ENCODE assay signal across 18 cellular contexts in genomic region chr2:18001671-18002070, GRCh38.
DNase-seq lines count a peak whose midpoint lies in the region; TF ChIP-seq lines count a peak whose summit lies in the region.
"Had no signal": no experiment of that assay in that cellular context is flagged by ENCODE, and none has a peak within 500 bp of the region (broad histone marks: within the 10 kb centered on the region; RNA-seq: fewer than 3 reads in every experiment).

No MANE protein-coding gene starts in this region.

- CTCF ChIA-PET in BJ (lab: Yijun Ruan, JAX), result no interaction called here

- TF ChIP-seq CTCF in BJ (IDR thresholded peaks at IDR 0.05; ENCODE audit: insufficient read depth, low read depth, low read length), result peak; percentile 11; the same call in 1 of the 2 replicates
- TF ChIP-seq CTCF in GM12873 (IDR thresholded peaks at IDR 0.05; ENCODE audit: insufficient read depth, low read depth, low read length, missing control alignments), result peak; percentile 43
- peak; percentile 33 for TF ChIP-seq CTCF in epithelial cell of proximal tubule (conservative IDR thresholded peaks at IDR 0.05; ENCODE audit: low read depth, low read length)
- TF ChIP-seq CTCF in osteoblast (IDR thresholded peaks at IDR 0.05; ENCODE audit: extremely low read depth, low read depth, low read length), result no peak

- H3K9ac ChIP-seq in NT2/D1 (ENCODE audit: insufficient read length, low read depth), result no peak overlapping the region
- H3K9ac ChIP-seq: parathyroid adenoma had no signal

- POLR2A ChIA-PET in BJ (lab: Charles Lee), result no interaction called here

- no peaks in the 10 kb centered on the region for H3K79me2 ChIP-seq in osteoblast (ENCODE audit: insufficient read depth, low read length)
- H3K79me2 ChIP-seq: parathyroid adenoma had no signal

- no peaks in the 10 kb centered on the region for H3K4me1 ChIP-seq in NT2/D1 (ENCODE audit: insufficient read depth, insufficient read length)
- H3K4me1 ChIP-seq in osteoblast (ENCODE audit: insufficient read depth, low read length), result no peaks in the 10 kb centered on the region
- H3K4me1 ChIP-seq: lower lobe of right lung, parathyroid adenoma, thyroid gland had no signal

- no peak overlapping the region for H3K4me3 ChIP-seq in BJ (ENCODE audit: low read depth, low read length)
- no peak overlapping the region for H3K4me3 ChIP-seq in NT2/D1 (ENCODE audit: insufficient read length, low read depth)
- H3K4me3 ChIP-seq in epithelial cell of proximal tubule (ENCODE audit: low read depth, low read length), result no peak overlapping the region
- no peak overlapping the region for H3K4me3 ChIP-seq in osteoblast (ENCODE audit: insufficient read depth, low read length)
- H3K4me3 ChIP-seq: lower lobe of right lung, thyroid gland had no signal

- H3K27me3 ChIP-seq in BJ (ENCODE audit: control insufficient read depth, insufficient read depth, low read length) (no peaks in the 10 kb centered on the region; the same call in 1 of the 2 replicates), NT2/D1 (ENCODE audit: insufficient read depth, insufficient read length) (no peaks in the 10 kb centered on the region), osteoblast (ENCODE audit: insufficient read depth, low read length) (no peaks in the 10 kb centered on the region)
- H3K27me3 ChIP-seq: thyroid gland had no signal

- H2AFZ ChIP-seq in osteoblast (ENCODE audit: low read length), result no peak overlapping the region
- H2AFZ ChIP-seq: parathyroid adenoma had no signal

- DNase-seq in BJ (ENCODE audit: low read depth) (no peak), NT2/D1 (ENCODE audit: low read depth, low spot score) (peak; percentile 11), epithelial cell of proximal tubule (ENCODE audit: low read depth) (no peak), epidermal melanocyte (ENCODE audit: insufficient read length, low spot score) (no peak), OCI-M1 (lab: John Stamatoyannopoulos, UW) (no peak), HUDEP-2 (lab: John Stamatoyannopoulos, UW; ENCODE audit: unreplicated experiment in 76 of 76) (no peak), osteoblast (ENCODE audit: insufficient read length, low spot score, missing footprints) (no peak)
- DNase-seq: activated CD4-positive, alpha-beta T cell treated with anti-CD3 and anti-CD28 coated beads, Interleukin-2, amount 10 ng/mL, durations not matched to agents 7 days and 5 days; activated naive CD4-positive, alpha-beta T cell treated with anti-CD3 and anti-CD28 coated beads for 36 hours; activated T-cell treated with anti-CD3 and anti-CD28 coated beads for 4 hours; CD4-positive, CD25-positive, alpha-beta regulatory T cell; lower lobe of right lung; NCI-H1048; NCI-H2107; small intestine; thyroid gland had no signal

- H4K20me1 ChIP-seq in osteoblast (ENCODE audit: insufficient read depth, low read length), result no peaks in the 10 kb centered on the region

- H3K27ac ChIP-seq in osteoblast (ENCODE audit: low read depth, low read length), result no peak overlapping the region
- H3K27ac ChIP-seq: lower lobe of right lung, parathyroid adenoma, thyroid gland had no signal

- H3K9me3 ChIP-seq in NT2/D1 (ENCODE audit: insufficient read depth, low read length), result no peaks in the 10 kb centered on the region; the same call in none of the 2 replicates
- H3K9me3 ChIP-seq in osteoblast (ENCODE audit: low read depth, low read length), result no peaks in the 10 kb centered on the region
- H3K9me3 ChIP-seq: thyroid gland had no signal

- H3K4me2 ChIP-seq in osteoblast (ENCODE audit: insufficient read depth, low read length), result no peak overlapping the region

- H3K36me3 ChIP-seq in BJ (ENCODE audit: control insufficient read depth, insufficient read depth, low read length) (no peaks in the 10 kb centered on the region), NT2/D1 (ENCODE audit: insufficient read depth, insufficient read length, low read length) (no peaks in the 10 kb centered on the region), osteoblast (ENCODE audit: insufficient read depth, low read length) (no peaks in the 10 kb centered on the region)
- H3K36me3 ChIP-seq: lower lobe of right lung, thyroid gland had no signal
